ENCODE assay signal across 10 cellular contexts in the genomic region with DNA sequence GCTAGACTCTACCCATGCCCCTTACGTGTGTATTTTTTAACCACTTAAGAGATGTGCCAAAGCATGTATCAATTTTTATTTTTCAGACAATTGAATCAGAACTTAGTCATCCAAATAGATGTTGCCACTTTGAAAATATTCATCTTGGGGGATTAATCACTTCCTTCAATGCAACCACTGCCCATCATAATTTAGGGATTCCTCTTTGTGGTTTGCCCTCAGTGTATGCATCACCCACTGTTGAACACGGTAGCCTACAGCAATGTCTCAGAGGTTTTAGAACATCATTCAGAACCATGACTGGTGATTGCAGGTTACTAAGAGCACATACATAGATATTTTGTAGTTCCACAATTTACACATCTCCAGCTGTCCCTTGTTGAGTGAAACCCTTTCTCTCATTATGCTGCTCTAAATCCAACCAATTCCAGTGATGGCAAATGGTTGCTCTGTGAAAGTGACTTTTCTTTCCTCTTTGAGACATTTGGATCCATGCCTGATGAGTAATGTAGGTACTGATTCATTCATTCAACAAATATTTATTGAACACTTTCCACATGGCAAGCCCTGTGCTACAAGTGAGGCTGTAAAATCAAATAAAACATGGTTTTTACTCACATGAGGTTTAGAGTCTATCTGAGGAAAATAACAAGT.
DNase-seq lines count a peak whose midpoint lies in the region; ATAC-seq, FAIRE-seq and TF ChIP-seq lines count a peak whose summit lies in the region.
"Had no signal": no experiment of that assay in that cellular context is flagged by ENCODE, and none has a peak within 500 bp of the region (broad histone marks: within the 10 kb centered on the region; RNA-seq: fewer than 3 reads in every experiment).

No MANE protein-coding gene starts in this region.

- H3K27ac Mint-ChIP-seq in Calu3 (ENCODE audit: unreplicated experiment) = peak overlapping the region; percentile 88
- H3K27ac Mint-ChIP-seq: neural progenitor cell had no signal

- CTCF ChIA-PET in Calu3 (lab: Charles Lee) = no interaction called here

- H3K9me3 Mint-ChIP-seq in Calu3 (ENCODE audit: low read depth, unreplicated experiment) = no peaks in the 10 kb centered on the region

- H3K4me3 Mint-ChIP-seq in Calu3 (ENCODE audit: low read depth, unreplicated experiment) = peak overlapping the region; percentile 23
- H3K4me3 Mint-ChIP-seq: neural progenitor cell had no signal

- H3K36me3 Mint-ChIP-seq in Calu3 (ENCODE audit: insufficient read depth, unreplicated experiment) = no peaks in the 10 kb centered on the region
- H3K36me3 Mint-ChIP-seq: neural progenitor cell had no signal

- H3K4me1 Mint-ChIP-seq in Calu3 (ENCODE audit: low read depth, unreplicated experiment) = peaks cover 37% of the 10 kb centered on the region

- TF ChIP-seq CTCF in Calu3 (IDR thresholded peaks at IDR 0.05; ENCODE audit: unreplicated experiment) = no peak
- no peak for TF ChIP-seq CTCF in cardiac fibroblast (IDR thresholded peaks at IDR 0.05; ENCODE audit: low read depth, low read length)

- H3K4me3 ChIP-seq in cardiac fibroblast (replicated peaks in 1 of 2; ENCODE audit: low read depth in 2 of 2, low read length in 2 of 2) = no peak overlapping the region
- H3K4me3 ChIP-seq: neural progenitor cell had no signal

- ATAC-seq in HG02642 (IDR thresholded peaks at IDR 0.05; ENCODE audit: poor library complexity, unreplicated experiment) (no peak), left lobe of liver (no peak)

- FAIRE-seq in frontal cortex (lab: Jason Lieb, UNC) = no peak

- DNase-seq in Calu3 = peak; percentile 8
- peak; percentile 95 for DNase-seq in M059J (ENCODE audit: low read depth)
- DNase-seq in cardiac fibroblast (ENCODE audit: low read depth in 2 of 2) = peak; percentile 63 to 94
- DNase-seq in non-pigmented ciliary epithelial cell (ENCODE audit: low read depth) = peak; percentile 78
- no peak for DNase-seq in frontal cortex (ENCODE audit: low spot score in 2 of 2)
- no peak for DNase-seq in SKM-1 treated with dmso at 0.1 percent for 144 hours (lab: John Stamatoyannopoulos, UW; ENCODE audit: unreplicated experiment)
- DNase-seq in left lobe of liver (ENCODE audit: low spot score) = no peak
- DNase-seq: effector memory CD4-positive, alpha-beta T cell had no signal

- no TSS peak for BruUV-seq in Calu3 (replicated peaks; lab: Mats Ljungman, UMichigan)

- intact Hi-C loops in Calu3 (cut with micrococcal nuclease; ENCODE audit: unreplicated experiment) = loop anchor here (5.0 to 10.0 kb wide), 4 partner anchors 49 to 168 kb away; no protein-coding TSS in a partner anchor

- H3K27me3 Mint-ChIP-seq in Calu3 (ENCODE audit: unreplicated experiment) = no peaks in the 10 kb centered on the region

Comparison
In these comparisons a context has a peak if more than half of its experiments do, and no peak if none do; other contexts are left out.
1. DNase-seq: peak in Calu3 (single experiment), M059J (single experiment), cardiac fibroblast (2 of 2) and non-pigmented ciliary epithelial cell (single experiment); none in frontal cortex (0 of 2), SKM-1 treated with dmso at 0.1 percent for 144 hours (single experiment) and left lobe of liver (single experiment).